In genomic region chr1:231602675-231602984, GRCh38 we compare ENCODE assay signal across 18 cellular contexts. TPM values are rescaled to one million over a fixed set of nuclear protein-coding genes. Genes with fewer than 3 reads are reported as not detected.
DNase-seq lines count a peak whose midpoint lies in the region; TF ChIP-seq lines count a peak whose summit lies in the region.
"Had no signal": no experiment of that assay in that cellular context is flagged by ENCODE, and none has a peak within 500 bp of the region (broad histone marks: within the 10 kb centered on the region; RNA-seq: fewer than 3 reads in every experiment).

No MANE protein-coding gene starts in this region.

- H3K9me3 ChIP-seq in PC-9 (ENCODE audit: insufficient read depth, low read depth) (no peaks in the 10 kb centered on the region), osteoblast (ENCODE audit: low read depth, low read length) (no peaks in the 10 kb centered on the region)
- H3K9me3 ChIP-seq: BE2C had no signal

- no peaks in the 10 kb centered on the region for H3K36me3 ChIP-seq in PC-9 (ENCODE audit: low read depth)
- H3K36me3 ChIP-seq in osteoblast (ENCODE audit: insufficient read depth, low read length): no peaks in the 10 kb centered on the region
- H3K36me3 ChIP-seq: BE2C had no signal

- H3K4me1 Mint-ChIP-seq in Calu3 (ENCODE audit: low read depth, unreplicated experiment): peaks cover 9% of the 10 kb centered on the region

- CTCF ChIA-PET in Calu3 (lab: Charles Lee): interaction anchor here (1.0 to 2.7 kb wide), 2 partner anchors 158 to 264 kb away, joined by 3 to 8 read pairs; partner anchors contain the start of gene SPRTN
- CTCF ChIA-PET in PC-9 (lab: Charles Lee): no interaction called here

- H3K4me3 ChIP-seq in PC-9: 0 out of 2 replicates have a peak overlapping the region, but pooled peaks have one; percentile 66
- H3K4me3 ChIP-seq in osteoblast (ENCODE audit: insufficient read depth, low read length): no peak overlapping the region

- no TSS peak for BruUV-seq in Calu3 (replicated peaks; lab: Mats Ljungman, UMichigan)
- no TSS peak for BruUV-seq in PC-9 (replicated peaks; lab: Mats Ljungman, UMichigan)

- no peaks in the 10 kb centered on the region; the same call in 1 of the 2 replicates for H3F3A ChIP-seq in PC-9 (ENCODE audit: insufficient read depth, low read depth)

- intact Hi-C loops in Calu3 (cut with micrococcal nuclease; ENCODE audit: unreplicated experiment) (loop anchor here (5.0 kb wide), 1 partner anchor 360 kb away; the partner anchor contains the start of gene GNPAT), PC-9 (cut with micrococcal nuclease; ENCODE audit: unreplicated experiment) (loop anchor here (5.0 to 10.0 kb wide), 3 partner anchors 390 to 968 kb away; no protein-coding TSS in a partner anchor)

- H4K20me1 ChIP-seq in PC-9 (ENCODE audit: insufficient read depth): no peaks in the 10 kb centered on the region; the same call in 1 of the 2 replicates
- H4K20me1 ChIP-seq in osteoblast (ENCODE audit: insufficient read depth, low read length): no peaks in the 10 kb centered on the region

- TF ChIP-seq CTCF in C4-2B (conservative IDR thresholded peaks at IDR 0.05): no peak
- TF ChIP-seq CTCF in Calu3 (IDR thresholded peaks at IDR 0.05; ENCODE audit: unreplicated experiment): no peak
- no peak for TF ChIP-seq CTCF in PC-9 (conservative IDR thresholded peaks at IDR 0.05)
- no peak for TF ChIP-seq CTCF in osteoblast (IDR thresholded peaks at IDR 0.05; ENCODE audit: extremely low read depth, low read depth, low read length)
- TF ChIP-seq CTCF in GM20000 (IDR thresholded peaks at IDR 0.05; ENCODE audit: extremely low read depth, missing control alignments): no peak

- DNase-seq in Calu3 (no peak), PC-9 (no peak), osteoblast (ENCODE audit: insufficient read length, low spot score, missing footprints) (no peak), caudate nucleus (lab: John Stamatoyannopoulos, UW) (no peak), GM20000 (ENCODE audit: low spot score) (no peak), NCI-H526 treated with DMSO at 0.1 percent for 48 hours (lab: John Stamatoyannopoulos, UW) (no peak)
- DNase-seq: BE2C, DMS79 treated with DMSO at 0.1 percent for 48 hours, H7, NCI-H1092 treated with DMSO at 0.1 percent for 48 hours, NCI-H146, NCI-H2029 treated with DMSO at 0.1 percent for 48 hours, NCI-H2171, NCI-H526, Right ventricle myocardium superior had no signal

- H3K9me2 ChIP-seq in PC-9 (ENCODE audit: insufficient read depth): no peaks in the 10 kb centered on the region

- no peak overlapping the region for H2AFZ ChIP-seq in PC-9
- H2AFZ ChIP-seq in osteoblast (ENCODE audit: low read length): no peak overlapping the region

- H3K9me3 Mint-ChIP-seq in Calu3 (ENCODE audit: low read depth, unreplicated experiment): no peaks in the 10 kb centered on the region
- H3K9me3 Mint-ChIP-seq: CD4-positive, alpha-beta memory T cell had no signal

- peak overlapping the region; percentile 95; the same call in 1 of the 2 replicates for H3K4me2 ChIP-seq in PC-9
- H3K4me2 ChIP-seq in osteoblast (ENCODE audit: insufficient read depth, low read length): peak overlapping the region; percentile 54

- H3K27ac Mint-ChIP-seq in Calu3 (ENCODE audit: unreplicated experiment): no peak overlapping the region

- H3K79me2 ChIP-seq in PC-9 (ENCODE audit: low read depth): no peaks in the 10 kb centered on the region
- H3K79me2 ChIP-seq in osteoblast (ENCODE audit: insufficient read depth, low read length): no peaks in the 10 kb centered on the region

- peak overlapping the region; percentile 81 for H3K4me3 Mint-ChIP-seq in Calu3 (ENCODE audit: low read depth, unreplicated experiment)

- H3K27ac ChIP-seq in C4-2B (peak overlapping the region; percentile 33), PC-9 (no peak overlapping the region), osteoblast (ENCODE audit: low read depth, low read length) (no peak overlapping the region), caudate nucleus (ENCODE audit: low read depth, low read length) (no peak overlapping the region)
- H3K27ac ChIP-seq: HL-60 had no signal

- H3K4me1 ChIP-seq in PC-9 (replicated peaks; ENCODE audit: insufficient read depth): peaks cover 12% of the 10 kb centered on the region
- peaks cover 5% of the 10 kb centered on the region for H3K4me1 ChIP-seq in osteoblast (ENCODE audit: insufficient read depth, low read length)

- H3K27me3 ChIP-seq in PC-9 (ENCODE audit: insufficient read depth, low read depth) (no peaks in the 10 kb centered on the region), osteoblast (ENCODE audit: insufficient read depth, low read length) (no peaks in the 10 kb centered on the region)
- H3K27me3 ChIP-seq: BE2C had no signal

- POLR2A ChIA-PET in PC-9 (lab: Charles Lee; ENCODE audit: unreplicated experiment): interaction anchor here (0.6 kb wide), 1 partner anchor 265 kb away, joined by 7 read pairs; the partner anchor contains the start of genes EXOC8 and SPRTN

- H3K36me3 Mint-ChIP-seq in Calu3 (ENCODE audit: insufficient read depth, unreplicated experiment): peaks cover 12% of the 10 kb centered on the region
- H3K36me3 Mint-ChIP-seq: CD4-positive, alpha-beta memory T cell had no signal

- H3K27me3 Mint-ChIP-seq in Calu3 (ENCODE audit: unreplicated experiment): peaks cover 13% of the 10 kb centered on the region
- H3K27me3 Mint-ChIP-seq: CD4-positive, alpha-beta memory T cell had no signal

RNA-seq across cellular contexts. Expression of gene DISC1, which starts 24.0 kb away (rescaled TPM):
- 6.6 and 9.8 TPM in 2 replicates for total RNA-seq in Calu3 (2022)
- total RNA-seq in PC-9 (2021): 7.4 and 12.1 TPM in 2 replicates
- 10.3 and 11.9 TPM in 2 replicates for total RNA-seq in osteoblast
